Comparison of ENCODE assay signal across 12 cellular contexts in the genomic region with DNA sequence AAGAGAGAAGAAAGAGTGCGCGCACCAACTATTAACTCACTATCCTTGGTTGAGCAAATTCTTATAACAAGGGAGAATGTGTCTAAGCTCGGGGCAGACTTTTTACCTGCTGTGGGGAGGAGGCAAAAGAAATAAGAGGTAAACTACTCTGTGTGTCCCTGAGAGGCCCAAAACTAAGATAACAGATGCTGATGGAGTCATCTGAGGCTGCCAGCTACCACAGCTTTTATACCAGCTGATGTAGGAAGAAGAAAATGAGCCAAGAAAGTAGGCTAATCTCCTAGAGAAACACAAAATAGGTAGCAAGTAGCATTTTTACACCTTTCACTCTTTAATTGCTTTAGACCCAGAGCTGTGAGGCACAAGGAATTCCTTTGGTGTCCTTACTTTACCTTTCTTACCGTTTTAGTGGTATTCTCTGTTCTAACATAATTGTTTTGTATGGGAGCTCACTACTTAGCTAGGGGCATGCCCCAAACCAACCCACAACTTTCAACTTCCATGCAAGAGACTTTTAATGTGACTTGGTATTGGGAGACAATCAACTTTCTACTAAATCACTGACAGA. TPM values are rescaled to one million over a fixed set of nuclear protein-coding genes. Genes with fewer than 3 reads are reported as not detected.
A peak's percentile ranks its signal among the peaks of the same experiment; 100 is the strongest.
DNase-seq lines count a peak whose midpoint lies in the region; ATAC-seq, FAIRE-seq and TF ChIP-seq lines count a peak whose summit lies in the region.
"Had no signal": no experiment of that assay in that cellular context is flagged by ENCODE, and none has a peak within 500 bp of the region (broad histone marks: within the 10 kb centered on the region; RNA-seq: fewer than 3 reads in every experiment).

No MANE protein-coding gene starts in this region.

- no peaks in the 10 kb centered on the region for H3K9me3 Mint-ChIP-seq in CD8-positive, alpha-beta T cell
- no peaks in the 10 kb centered on the region for H3K9me3 Mint-ChIP-seq in nephron

- TF ChIP-seq EP300 in K562 (IDR thresholded peaks at IDR 0.05; ENCODE audit: low read length): no peak

- 42% methylated on average over 4 of the region's 4 CpGs for WGBS in K562 (ENCODE audit: insufficient coverage, low coverage, missing lambda C conversion rate)

- DNase-seq in CD8-positive, alpha-beta T cell: no peak
- DNase-seq in MM.1S: no peak
- DNase-seq in K562 (ENCODE audit: extremely low read depth in 1 of 4, low spot score in 3 of 4): no peak
- no peak for DNase-seq in iPS-NIHi7 (ENCODE audit: extremely low spot score)
- DNase-seq in NCI-H1417 treated with DMSO at 0.1 percent for 48 hours (lab: John Stamatoyannopoulos, UW): no peak
- DNase-seq in AG20443 (ENCODE audit: low spot score): no peak
- DNase-seq in H54 (ENCODE audit: insufficient read length, low spot score): no peak
- DNase-seq: DMS153; effector CD4-positive, alpha-beta T cell; psoas muscle had no signal

- CTCF ChIA-PET in CD8-positive, alpha-beta T cell (lab: Charles Lee): interaction anchor here (0.9 to 1.4 kb wide), 2 partner anchors 27 to 124 kb away, joined by 3 read pairs; no protein-coding TSS in a partner anchor
- CTCF ChIA-PET in K562 (lab: Yijun Ruan, JAX; ENCODE audit: low intra/inter-chr PET ratio): no interaction called here

- H2AFZ ChIP-seq in MM.1S (ENCODE audit: low read length) (peak overlapping the region; percentile 46; the same call in 1 of the 2 replicates), K562 (ENCODE audit: low read depth, low read length) (0 out of 2 replicates have a peak overlapping the region, but pooled peaks have one; percentile 18)

- no peaks in the 10 kb centered on the region for H3K9me1 ChIP-seq in K562 (ENCODE audit: control insufficient read depth, insufficient read depth, low read length)

- FAIRE-seq in K562 (lab: Jason Lieb, UNC) (no peak), H54 (lab: Jason Lieb, UNC) (no peak)
- FAIRE-seq: islet of Langerhans had no signal

- BruUV-seq in K562 (replicated peaks; lab: Mats Ljungman, UMichigan): no TSS peak

- no peaks in the 10 kb centered on the region for H3K36me3 Mint-ChIP-seq in CD8-positive, alpha-beta T cell
- H3K36me3 Mint-ChIP-seq in nephron (ENCODE audit: low read depth): no peaks in the 10 kb centered on the region

- peaks cover 8% of the 10 kb centered on the region; the same call in 1 of the 2 replicates for H3F3A ChIP-seq in MM.1S (ENCODE audit: insufficient read depth, low read length)

- no peak overlapping the region for H3K27ac ChIP-seq in CD8-positive, alpha-beta T cell (ENCODE audit: low read depth, low read length)
- H3K27ac ChIP-seq in MM.1S (ENCODE audit: low read length): peak overlapping the region; percentile 41; the same call in 1 of the 2 replicates
- H3K27ac ChIP-seq in K562 (ENCODE audit: extremely low read depth, low read depth, low read length): no peak overlapping the region

- POLR2A ChIA-PET in CD8-positive, alpha-beta T cell (lab: Charles Lee): no interaction called here
- POLR2A ChIA-PET in K562 (lab: Yijun Ruan, JAX): interaction anchor here (0.6 to 1.4 kb wide), 7 partner anchors 8 to 375 kb away, joined by 3 to 6 read pairs (median 3); no protein-coding TSS in a partner anchor

- no peaks in the 10 kb centered on the region for H3K9me3 ChIP-seq in CD8-positive, alpha-beta T cell (ENCODE audit: low read length)
- H3K9me3 ChIP-seq in MM.1S (replicated peaks; ENCODE audit: insufficient read depth, low read length) (no peaks in the 10 kb centered on the region), K562 (replicated peaks; ENCODE audit: control insufficient read depth, insufficient read depth, low read depth, low read length) (no peaks in the 10 kb centered on the region)
- H3K9me3 ChIP-seq: psoas muscle had no signal

- no peak for TF ChIP-seq RAD21 in K562 (CRISPR knock-in tag; conservative IDR thresholded peaks at IDR 0.05 in 1 of 2, IDR thresholded peaks at IDR 0.05 in 1 of 2)

- no peak for ATAC-seq in CD8-positive, alpha-beta T cell
- 0 out of 3 replicates have a peak, but pooled peaks have one; percentile 16 for ATAC-seq in K562
- ATAC-seq: psoas muscle had no signal

- H3K4me3 Mint-ChIP-seq in CD8-positive, alpha-beta T cell: no peak overlapping the region
- H3K4me3 Mint-ChIP-seq in nephron: peak overlapping the region; percentile 20 to 35 (median 30)

- H3K79me2 ChIP-seq in MM.1S (ENCODE audit: low read length) (no peaks in the 10 kb centered on the region), K562 (ENCODE audit: control insufficient read depth, insufficient read depth, low read length) (no peaks in the 10 kb centered on the region)

- no peaks in the 10 kb centered on the region for H3K27me3 ChIP-seq in CD8-positive, alpha-beta T cell (ENCODE audit: insufficient read depth, low read length)
- no peaks in the 10 kb centered on the region for H3K27me3 ChIP-seq in MM.1S (replicated peaks; ENCODE audit: insufficient read depth, low read length)
- no peaks in the 10 kb centered on the region for H3K27me3 ChIP-seq in K562 (ENCODE audit: control insufficient read depth in 2 of 2, insufficient read depth in 2 of 2, low read length in 2 of 2)

- H3K36me3 ChIP-seq in CD8-positive, alpha-beta T cell (ENCODE audit: insufficient read depth, low read length): no peaks in the 10 kb centered on the region
- H3K36me3 ChIP-seq in MM.1S (replicated peaks; ENCODE audit: insufficient read depth, low read length): no peaks in the 10 kb centered on the region
- H3K36me3 ChIP-seq in K562 (ENCODE audit: control insufficient read depth, insufficient read depth, low read length): no peaks in the 10 kb centered on the region

- intact Hi-C loops in CD8-positive, alpha-beta T cell (cut with DNase I, micrococcal nuclease): no loop called here
- intact Hi-C loops in K562 (cut with micrococcal nuclease): no loop called here

- H3K4me2 ChIP-seq in MM.1S (ENCODE audit: low read depth, low read length) (peak overlapping the region; percentile 44; the same call in 1 of the 2 replicates), K562 (ENCODE audit: insufficient read depth, low read length) (no peak overlapping the region)

- in situ Hi-C loops in K562 (cut with MboI): no loop called here

- no peak for TF ChIP-seq POLR2A in K562 (conservative IDR thresholded peaks at IDR 0.05)
- no peak for TF ChIP-seq POLR2A in H54 (IDR thresholded peaks at IDR 0.05; ENCODE audit: low read depth, low read length)

- H3K4me3 ChIP-seq in CD8-positive, alpha-beta T cell (ENCODE audit: low read depth, low read length): no peak overlapping the region
- H3K4me3 ChIP-seq in MM.1S (ENCODE audit: low read length) (no peak overlapping the region), K562 (no peak overlapping the region)
- H3K4me3 ChIP-seq: psoas muscle had no signal

- no peak for TF ChIP-seq CTCF in CD8-positive, alpha-beta T cell (IDR thresholded peaks at IDR 0.05)
- TF ChIP-seq CTCF in MM.1S (IDR thresholded peaks at IDR 0.05; ENCODE audit: low read length) (no peak), K562 (IDR thresholded peaks at IDR 0.05 in 2 of 3, conservative IDR thresholded peaks at IDR 0.05 in 1 of 3; ENCODE audit: insufficient read depth in 2 of 3, low read depth in 1 of 3, low read length in 3 of 3) (no peak), nephron (IDR thresholded peaks at IDR 0.05; ENCODE audit: unreplicated experiment in 3 of 3) (no peak)

- no peaks in the 10 kb centered on the region for H3K4me1 ChIP-seq in CD8-positive, alpha-beta T cell (ENCODE audit: insufficient read depth, low read length)
- H3K4me1 ChIP-seq in MM.1S (ENCODE audit: low read length) (peaks cover 15% of the 10 kb centered on the region), K562 (replicated peaks in 1 of 2; ENCODE audit: control insufficient read depth in 2 of 2, insufficient read depth in 2 of 2, low read length in 2 of 2) (peaks cover 10 to 27% of the 10 kb centered on the region in 2 experiments)

- H3K9me2 ChIP-seq in MM.1S (replicated peaks; ENCODE audit: insufficient read depth, low read length): no peaks in the 10 kb centered on the region

- H4K20me1 ChIP-seq in MM.1S (ENCODE audit: insufficient read depth, low read length) (no peaks in the 10 kb centered on the region), K562 (replicated peaks; ENCODE audit: control insufficient read depth, insufficient read depth, low read length) (no peaks in the 10 kb centered on the region)

- peak overlapping the region; percentile 30 for H3K27ac Mint-ChIP-seq in CD8-positive, alpha-beta T cell
- peak overlapping the region; percentile 95 to 97 (median 95) for H3K27ac Mint-ChIP-seq in nephron

- H3K9ac ChIP-seq in MM.1S (ENCODE audit: low read length) (no peak overlapping the region), K562 (ENCODE audit: insufficient read depth in 1 of 2, low read depth in 2 of 2, low read length in 2 of 2) (no peak overlapping the region)

- H3K27me3 Mint-ChIP-seq in CD8-positive, alpha-beta T cell (ENCODE audit: low read depth): no peaks in the 10 kb centered on the region
- H3K27me3 Mint-ChIP-seq in nephron (ENCODE audit: low read depth): no peaks in the 10 kb centered on the region

- peaks cover 9% of the 10 kb centered on the region for H3K4me1 Mint-ChIP-seq in CD8-positive, alpha-beta T cell (ENCODE audit: low read depth)
- peaks cover 61% of the 10 kb centered on the region for H3K4me1 Mint-ChIP-seq in nephron

TF ChIP-seq in K562, 482 proteins besides CTCF, POLR2A, EP300 and RAD21:
- TF ChIP-seq ZC3H4 (CRISPR knock-in tag; IDR thresholded peaks at IDR 0.05; ENCODE audit: borderline replicate concordance) (no peak), KDM4B (IDR thresholded peaks at IDR 0.05; ENCODE audit: borderline replicate concordance in 2 of 2, low read depth in 1 of 2) (no peak)

RNA-seq across cellular contexts. Expression of gene PIM1, which starts 27.8 kb away (rescaled TPM):
- total RNA-seq in CD8-positive, alpha-beta T cell: 100 to 1,000 TPM; 125 TPM
- total RNA-seq in K562 (2011; cell fraction: chromatin; rRNA removed; ENCODE audit: low replicate concordance): 217 and 312 TPM in 2 replicates
- total RNA-seq in K562 (2011; cell fraction: nucleolus; rRNA removed): 221 and 239 TPM in 2 replicates
- 299 and 384 TPM in 2 replicates for total RNA-seq in K562 (2011; cell fraction: nucleoplasm; rRNA removed)
- total RNA-seq in K562 (2014; rRNA removed) (169 and 190 TPM in 2 replicates), K562 (2014; rRNA removed; fragmentation: Illumina TruSeq; extraction: Trizol) (175 and 193 TPM in 2 replicates), K562 (2015; rRNA removed; fragmentation: Illumina TruSeq; extraction: Trizol) (211 and 212 TPM in 2 replicates), K562 (2021) (358 and 364 TPM in 2 replicates)
- polyA plus RNA-seq in K562 (2011; rRNA removed) (296 and 429 TPM in 2 replicates), K562 (2014; fragmentation: Illumina TruSeq; extraction: Trizol) (574 and 789 TPM in 2 replicates), K562 (2014; fragmentation: Nextera tagmentation; extraction: Ambion mirVana) (10 to 100 TPM; 19.0 to 62.4 TPM), K562 (2014; rRNA removed) (235 and 249 TPM in 2 replicates)
- 314 and 336 TPM in 2 replicates for polyA plus RNA-seq in K562 (2011; cell fraction: cytosol; rRNA removed)
- 653 and 742 TPM in 2 replicates for polyA plus RNA-seq in K562 (2011; cell fraction: nucleus; rRNA removed)
- 412 and 745 TPM in 2 replicates for polyA plus RNA-seq in K562 (2012)
- 158 and 187 TPM in 2 replicates for polyA minus RNA-seq in K562 (2011; rRNA and poly(A)+ RNA removed)
- 162 and 207 TPM in 2 replicates for polyA minus RNA-seq in K562 (2011; cell fraction: cytosol; rRNA and poly(A)+ RNA removed)
- 177 and 202 TPM in 2 replicates for polyA minus RNA-seq in K562 (2011; cell fraction: nucleus; rRNA and poly(A)+ RNA removed)
